Comparison of ENCODE assay signal across 21 cellular contexts in the genomic region with DNA sequence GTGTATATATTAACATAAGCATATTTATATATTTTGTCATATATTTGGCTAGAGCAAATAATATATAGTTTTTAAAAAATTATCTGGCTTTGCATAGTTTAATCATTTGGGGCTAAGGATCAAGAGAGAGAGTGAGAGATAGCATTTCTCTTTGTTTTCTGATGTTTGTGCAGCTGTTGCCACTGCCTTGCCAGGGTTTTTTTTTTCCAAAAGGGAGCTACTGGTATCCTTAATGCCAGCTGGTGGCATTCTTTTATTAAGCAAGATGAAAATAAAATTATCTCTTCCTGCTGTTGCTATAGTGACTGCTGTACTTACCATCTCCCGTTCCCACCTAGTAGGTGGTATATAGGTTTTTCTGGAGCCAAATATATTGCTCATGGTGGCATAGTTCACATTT.
"Had no signal": no experiment of that assay in that cellular context is flagged by ENCODE, and none has a peak within 500 bp of the region (broad histone marks: within the 10 kb centered on the region; RNA-seq: fewer than 3 reads in every experiment).

No MANE protein-coding gene starts in this region.

- H3K27me3 Mint-ChIP-seq: stimulated activated naive B cell treated with anti-CD40 and anti-IgM and Interleukin-4, amounts not matched to agents 10 μg/mL and 1 μg/mL and 100 μg/mL, for 72 hours had no signal

- H3K4me1 ChIP-seq: adrenal gland, gastrocnemius medialis, sigmoid colon, spleen, upper lobe of right lung had no signal

- H3K36me3 Mint-ChIP-seq: stimulated activated naive B cell treated with anti-CD40 and anti-IgM and Interleukin-4, amounts not matched to agents 10 μg/mL and 1 μg/mL and 100 μg/mL, for 72 hours had no signal

- H3K36me3 ChIP-seq: adrenal gland, gastrocnemius medialis, sigmoid colon, spleen, thoracic aorta, upper lobe of right lung had no signal

- H3K27ac ChIP-seq: adrenal gland, gastrocnemius medialis, sigmoid colon, spleen, thoracic aorta, upper lobe of right lung, VCaP had no signal

- H3K9me3 ChIP-seq: gastrocnemius medialis, upper lobe of right lung had no signal

- DNase-seq: activated CD4-positive, alpha-beta T cell treated with anti-CD3 and anti-CD28 coated beads, Interleukin-2, amount 50 U/mL, for 4 hours; activated CD4-positive, CD25-positive, alpha-beta regulatory T cell treated with anti-CD3 and anti-CD28 coated beads, Interleukin-2, amount 50 U/mL, for 72 hours; activated gamma-delta T cell; adrenal gland; cerebellar nuclear complex; cortex of kidney; gastrocnemius medialis; head of caudate nucleus; nucleus accumbens; posterior cingulate gyrus; sigmoid colon; spleen; stimulated activated naive B cell treated with anti-CD40 and anti-IgM and Interleukin-4, amounts not matched to agents 10 μg/mL and 1 μg/mL and 100 μg/mL, for 72 hours; upper lobe of right lung had no signal

- ATAC-seq: activated naive CD4-positive, alpha-beta T cell treated with anti-CD3 and anti-CD28 coated beads, Interleukin-2, amount 50 U/mL, for 72 hours; esophagus mucosa; gastrocnemius medialis; left lobe of liver; stimulated activated naive B cell treated with anti-CD40 and anti-IgM and Interleukin-4, amounts not matched to agents 10 μg/mL and 1 μg/mL and 100 μg/mL, for 72 hours; upper lobe of right lung had no signal

- H3K27me3 ChIP-seq: adrenal gland, gastrocnemius medialis, sigmoid colon, spleen, upper lobe of right lung had no signal

- H3K4me3 Mint-ChIP-seq: nephron; stimulated activated naive B cell treated with anti-CD40 and anti-IgM and Interleukin-4, amounts not matched to agents 10 μg/mL and 1 μg/mL and 100 μg/mL, for 72 hours had no signal

- H3K27ac Mint-ChIP-seq: activated naive CD4-positive, alpha-beta T cell treated with anti-CD3 and anti-CD28 coated beads, Interleukin-2, amount 50 U/mL, for 72 hours; stimulated activated naive B cell treated with anti-CD40 and anti-IgM and Interleukin-4, amounts not matched to agents 10 μg/mL and 1 μg/mL and 100 μg/mL, for 72 hours had no signal

- H3K4me3 ChIP-seq: adrenal gland, gastrocnemius medialis, lung, sigmoid colon, spleen, thoracic aorta, upper lobe of right lung had no signal

- H3K4me1 Mint-ChIP-seq: stimulated activated naive B cell treated with anti-CD40 and anti-IgM and Interleukin-4, amounts not matched to agents 10 μg/mL and 1 μg/mL and 100 μg/mL, for 72 hours had no signal
